In the genomic region with DNA sequence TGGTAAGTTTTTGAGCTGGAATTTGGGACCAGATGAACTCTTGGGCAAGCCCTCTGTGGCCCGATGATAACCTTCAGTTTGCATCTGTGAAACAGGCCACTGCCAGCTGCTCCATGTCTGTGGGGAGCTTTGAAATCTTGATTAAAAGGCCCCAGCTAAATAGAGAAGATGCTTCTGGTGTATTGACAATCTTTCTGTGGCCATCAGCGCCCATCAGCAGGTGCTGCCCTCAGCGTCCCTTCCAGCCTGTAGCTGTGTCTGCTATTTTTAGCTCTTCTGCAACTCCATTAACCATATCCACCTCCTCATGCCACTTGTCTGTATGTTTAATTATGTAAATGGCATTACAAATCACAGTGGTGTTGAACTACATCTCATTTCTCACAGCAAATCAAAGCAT, we compare ENCODE assay signal across 26 cellular contexts.
"Had no signal": no experiment of that assay in that cellular context is flagged by ENCODE, and none has a peak within 500 bp of the region (broad histone marks: within the 10 kb centered on the region; RNA-seq: fewer than 3 reads in every experiment).

No MANE protein-coding gene starts in this region.

- H3K27me3 ChIP-seq: heart right ventricle, left lung, ovary had no signal

- H3K4me1 ChIP-seq: prostate gland had no signal

- H3K36me3 ChIP-seq: heart right ventricle, left lung, ovary, prostate gland, thoracic aorta had no signal

- ATAC-seq: activated T-helper 17 cell treated with anti-CD3 and anti-CD28 coated beads, Interleukin-2, amount 50 U/mL, for 72 hours; left lung; sciatic nerve; stimulated activated effector memory CD8-positive, alpha-beta T cell treated with anti-CD3 and anti-CD28 coated beads, Interleukin-12 subunit alpha, Interleukin-12 subunit beta, amount 100 ng/mL, for 72 hours had no signal

- DNase-seq: activated CD4-positive, alpha-beta memory T cell treated with anti-CD3 and anti-CD28 coated beads for 36 hours; activated CD4-positive, alpha-beta T cell treated with anti-CD3 and anti-CD28 coated beads, Interleukin-2, amount 10 ng/mL, durations not matched to agents 24 days and 14 days; activated CD4-positive, CD25-positive, alpha-beta regulatory T cell treated with anti-CD3 and anti-CD28 coated beads, Interleukin-2, amount 50 U/mL, for 72 hours; activated CD8-positive, alpha-beta memory T cell treated with anti-CD3 and anti-CD28 coated beads, Interleukin-2, amount 50 U/mL, for 4 hours; activated gamma-delta T cell treated with Interleukin-2 at 50 U/mL for 16 hours; activated naive CD4-positive, alpha-beta T cell treated with anti-CD3 and anti-CD28 coated beads, Interleukin-2, amount 50 U/mL, for 16 hours; activated T-cell treated with anti-CD3 and anti-CD28 coated beads, Interleukin-2, amount 50 U/mL, for 24 hours; amniotic stem cell; central memory CD4-positive, alpha-beta T cell; foreskin fibroblast; heart right ventricle; kidney glomerular epithelial cell; left lung; mesendoderm; ovary; retina; small intestine; stimulated activated CD4-positive, alpha-beta T cell treated with anti-CD3 and anti-CD28 coated beads, Interleukin-4, amount 100 ng/mL, for 24 hours; T-helper 9 cell; trophoblast cell had no signal

- H3K9me3 ChIP-seq: heart right ventricle, left lung, ovary, prostate gland, thoracic aorta had no signal

- H3K27ac ChIP-seq: heart right ventricle, left lung, ovary, prostate gland, thoracic aorta had no signal

- H3K4me3 ChIP-seq: heart right ventricle, left lung, lung, ovary, prostate gland, thoracic aorta had no signal
